9 cellular contexts compared by ENCODE assay signal in the genomic region with DNA sequence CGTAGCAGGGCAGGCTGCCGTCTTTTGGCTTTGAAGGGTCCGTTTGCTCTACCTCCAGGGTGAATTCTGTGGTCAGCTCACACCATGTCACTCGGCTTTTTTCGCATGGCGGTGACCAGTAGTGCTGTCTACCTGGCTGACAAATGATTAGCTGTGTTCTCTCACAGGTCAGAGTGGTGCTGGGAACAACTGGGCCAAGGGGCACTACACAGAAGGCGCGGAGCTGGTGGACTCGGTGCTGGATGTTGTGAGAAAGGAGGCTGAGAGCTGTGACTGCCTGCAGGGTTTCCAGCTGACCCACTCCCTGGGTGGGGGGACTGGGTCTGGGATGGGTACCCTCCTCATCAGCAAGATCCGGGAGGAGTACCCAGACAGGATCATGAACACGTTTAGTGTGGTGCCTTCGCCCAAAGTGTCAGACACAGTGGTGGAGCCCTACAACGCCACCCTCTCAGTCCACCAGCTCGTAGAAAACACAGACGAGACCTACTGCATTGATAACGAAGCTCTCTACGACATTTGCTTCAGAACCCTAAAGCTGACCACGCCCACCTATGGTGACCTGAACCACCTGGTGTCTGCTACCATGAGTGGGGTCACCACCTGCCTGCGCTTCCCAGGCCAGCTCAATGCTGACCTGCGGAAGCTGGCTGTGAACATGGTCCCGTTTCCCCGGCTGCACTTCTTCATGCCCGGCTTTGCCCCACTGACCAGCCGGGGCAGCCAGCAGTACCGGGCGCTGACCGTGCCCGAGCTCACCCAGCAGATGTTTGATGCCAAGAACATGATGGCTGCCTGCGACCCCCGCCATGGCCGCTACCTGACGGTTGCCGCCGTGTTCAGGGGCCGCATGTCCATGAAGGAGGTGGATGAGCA. TPM values are rescaled to one million over a fixed set of nuclear protein-coding genes. Genes with fewer than 3 reads are reported as not detected.
DNase-seq lines count a peak whose midpoint lies in the region; ATAC-seq and TF ChIP-seq lines count a peak whose summit lies in the region.
"Had no signal": no experiment of that assay in that cellular context is flagged by ENCODE, and none has a peak within 500 bp of the region (broad histone marks: within the 10 kb centered on the region; RNA-seq: fewer than 3 reads in every experiment).

No MANE protein-coding gene starts in this region.

- POLR2A ChIA-PET in activated CD4-positive, alpha-beta T cell treated with anti-CD3 and anti-CD28 coated beads, Interleukin-2, amount 10 ng/mL, durations not matched to agents 7 days and 5 days (lab: Charles Lee) = interaction anchor here (0.6 to 1.4 kb wide), 3 partner anchors 12 to 156 kb away, joined by 3 to 6 read pairs (median 3); partner anchors contain the start of genes MAN1B1 and NELFB

- H3K27me3 ChIP-seq in ascending aorta (no peaks in the 10 kb centered on the region), right lobe of liver (no peaks in the 10 kb centered on the region), thymus (ENCODE audit: control insufficient read depth, insufficient read depth) (no peaks in the 10 kb centered on the region)

- H3K4me1 ChIP-seq in ascending aorta (peaks cover 13 to 21% of the 10 kb centered on the region in 2 donors), right lobe of liver (peaks cover 0 to 17% (median 8%) of the 10 kb centered on the region in 4 donors), thymus (ENCODE audit: control insufficient read depth, insufficient read depth, low read length) (peaks cover 17% of the 10 kb centered on the region)

- TF ChIP-seq POLR2A in right lobe of liver (IDR thresholded peaks at IDR 0.05) = no peak

- ATAC-seq in right lobe of liver (no peak), GM19455 (IDR thresholded peaks at IDR 0.05; ENCODE audit: unreplicated experiment) (no peak), HG03159 (IDR thresholded peaks at IDR 0.05; ENCODE audit: unreplicated experiment) (no peak), HG02571 (IDR thresholded peaks at IDR 0.05; ENCODE audit: unreplicated experiment) (no peak)

- H3K9me3 ChIP-seq in ascending aorta = no peaks in the 10 kb centered on the region
- no peaks in the 10 kb centered on the region for H3K9me3 ChIP-seq in right lobe of liver
- no peaks in the 10 kb centered on the region for H3K9me3 ChIP-seq in thymus (ENCODE audit: control insufficient read depth)

- intact Hi-C loops in ascending aorta (cut with DNase I) (no loop called here), right lobe of liver (cut with DNase I) (no loop called here)

- CTCF ChIA-PET in activated CD4-positive, alpha-beta T cell treated with anti-CD3 and anti-CD28 coated beads, Interleukin-2, amount 10 ng/mL, durations not matched to agents 7 days and 5 days (lab: Charles Lee) = interaction anchor here (1.0 to 4.6 kb wide), 5 partner anchors 12 to 213 kb away, joined by 3 to 19 read pairs (median 5); partner anchors contain the start of gene NELFB

- TF ChIP-seq CTCF in ascending aorta (IDR thresholded peaks at IDR 0.05) (no peak), right lobe of liver (IDR thresholded peaks at IDR 0.05) (no peak)

- H3K4me3 Mint-ChIP-seq in activated CD4-positive, alpha-beta T cell treated with anti-CD3 and anti-CD28 coated beads, Interleukin-2, amount 10 ng/mL, durations not matched to agents 7 days and 5 days = peak overlapping the region; percentile 87

- H3K9me3 Mint-ChIP-seq in activated CD4-positive, alpha-beta T cell treated with anti-CD3 and anti-CD28 coated beads, Interleukin-2, amount 10 ng/mL, durations not matched to agents 7 days and 5 days = no peaks in the 10 kb centered on the region

- H3K4me1 Mint-ChIP-seq in activated CD4-positive, alpha-beta T cell treated with anti-CD3 and anti-CD28 coated beads, Interleukin-2, amount 10 ng/mL, durations not matched to agents 7 days and 5 days = peaks cover 33% of the 10 kb centered on the region

- peaks cover 24% of the 10 kb centered on the region for H3K36me3 Mint-ChIP-seq in activated CD4-positive, alpha-beta T cell treated with anti-CD3 and anti-CD28 coated beads, Interleukin-2, amount 10 ng/mL, durations not matched to agents 7 days and 5 days (ENCODE audit: low read depth)

- peak overlapping the region; percentile 88 for H3K27ac Mint-ChIP-seq in activated CD4-positive, alpha-beta T cell treated with anti-CD3 and anti-CD28 coated beads, Interleukin-2, amount 10 ng/mL, durations not matched to agents 7 days and 5 days

- H3K27me3 Mint-ChIP-seq in activated CD4-positive, alpha-beta T cell treated with anti-CD3 and anti-CD28 coated beads, Interleukin-2, amount 10 ng/mL, durations not matched to agents 7 days and 5 days = no peaks in the 10 kb centered on the region

- WGBS in right lobe of liver (ENCODE audit: insufficient coverage, low coverage, low lambda C conversion rate, missing lambda C conversion rate) = 38% methylated on average over 12 of the region's 35 CpGs
- WGBS in thymus = 95% methylated on average over 35 of the region's 35 CpGs

- no peak for DNase-seq in activated CD4-positive, alpha-beta T cell treated with anti-CD3 and anti-CD28 coated beads, Interleukin-2, amount 10 ng/mL, durations not matched to agents 7 days and 5 days
- DNase-seq in activated CD4-positive, alpha-beta T cell treated with anti-CD3 and anti-CD28 coated beads for 4 hours = no peak
- DNase-seq in ascending aorta (ENCODE audit: low spot score in 2 of 2) (no peak), right lobe of liver (no peak)

- H3K4me3 ChIP-seq in ascending aorta = peak overlapping the region; percentile 81 to 93
- peak overlapping the region; percentile 63 to 95 (median 85) for H3K4me3 ChIP-seq in right lobe of liver
- peak overlapping the region; percentile 78 for H3K4me3 ChIP-seq in thymus (ENCODE audit: low read length)

- H3K36me3 ChIP-seq in ascending aorta = peaks cover 14 to 20% of the 10 kb centered on the region in 2 donors
- H3K36me3 ChIP-seq in right lobe of liver = peaks cover 0 to 13% (median 8%) of the 10 kb centered on the region in 4 donors
- H3K36me3 ChIP-seq in thymus (ENCODE audit: control insufficient read depth, insufficient read depth) = peaks cover 11% of the 10 kb centered on the region

- H3K27ac ChIP-seq in ascending aorta (peak overlapping the region; percentile 88 to 90), right lobe of liver (peak overlapping the region; percentile 55 to 83 (median 55)), thymus (ENCODE audit: low read depth) (no peak overlapping the region)

RNA-seq across cellular contexts. Expression of gene TUBB4B, which starts 1.5 kb away (rescaled TPM):
- total RNA-seq in activated CD4-positive, alpha-beta T cell treated with anti-CD3 and anti-CD28 coated beads, Interleukin-2, amount 10 ng/mL, durations not matched to agents 7 days and 5 days = 100 to 1,000 TPM; 355 to 382 TPM
- total RNA-seq in ascending aorta = 403 TPM
- total RNA-seq in right lobe of liver = 100 to 1,000 TPM in 5 of 6 experiments, 10 to 100 TPM in 1; 88.4 to 274 (median 124) TPM
- polyA plus RNA-seq in thymus = 104 TPM

RNA-seq across cellular contexts. Expression of gene STPG3, which starts 8.5 kb away (rescaled TPM):
- not detected for total RNA-seq in activated CD4-positive, alpha-beta T cell treated with anti-CD3 and anti-CD28 coated beads, Interleukin-2, amount 10 ng/mL, durations not matched to agents 7 days and 5 days
- total RNA-seq in ascending aorta (not detected), right lobe of liver (not detected)
- 0.43 TPM for polyA plus RNA-seq in thymus
- total RNA-seq: HT1080 had no signal

RNA-seq across cellular contexts. Expression of gene SLC34A3, which starts 11.9 kb away (rescaled TPM):
- total RNA-seq in activated CD4-positive, alpha-beta T cell treated with anti-CD3 and anti-CD28 coated beads, Interleukin-2, amount 10 ng/mL, durations not matched to agents 7 days and 5 days = not detected
- total RNA-seq in ascending aorta (not detected), right lobe of liver (not detected)
- 0.14 TPM for polyA plus RNA-seq in thymus
- total RNA-seq: HT1080 had no signal

RNA-seq across cellular contexts. Expression of gene NELFB, which starts 12.6 kb away (rescaled TPM):
- 10 to 100 TPM; 54.1 to 66.6 TPM for total RNA-seq in activated CD4-positive, alpha-beta T cell treated with anti-CD3 and anti-CD28 coated beads, Interleukin-2, amount 10 ng/mL, durations not matched to agents 7 days and 5 days
- total RNA-seq in ascending aorta = 71.7 TPM
- total RNA-seq in right lobe of liver = 10 to 100 TPM; 15.6 to 21.6 (median 20.1) TPM
- 38.8 TPM for polyA plus RNA-seq in thymus

RNA-seq across cellular contexts. Expression of gene RNF224, which starts 15.3 kb away (rescaled TPM):
- under 1 TPM in 1 of 2 experiments, not detected in 1; 0.10 TPM for total RNA-seq in activated CD4-positive, alpha-beta T cell treated with anti-CD3 and anti-CD28 coated beads, Interleukin-2, amount 10 ng/mL, durations not matched to agents 7 days and 5 days
- not detected for total RNA-seq in ascending aorta
- not detected for total RNA-seq in right lobe of liver
- polyA plus RNA-seq in thymus = 0.16 TPM
- total RNA-seq: HT1080 had no signal
